In the genomic region with DNA sequence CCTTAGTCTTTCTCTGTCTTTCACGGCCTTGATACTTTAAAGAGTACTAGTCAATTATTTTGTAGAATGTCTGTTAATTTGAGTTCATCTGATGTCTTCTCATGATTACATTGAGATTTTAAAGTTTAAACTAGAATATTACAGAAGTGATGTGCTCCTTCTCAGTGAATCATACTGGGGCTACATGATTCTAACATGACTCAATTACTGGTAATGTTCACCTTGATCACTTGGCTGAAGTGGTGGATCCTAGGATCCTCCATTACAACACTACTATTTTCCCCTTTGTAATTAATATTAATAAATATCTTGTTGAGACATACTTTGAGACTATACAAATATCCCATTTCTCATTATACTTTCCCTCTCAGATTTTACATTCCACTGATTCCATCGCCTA, we compare ENCODE assay signal across 21 cellular contexts.
DNase-seq lines count a peak whose midpoint lies in the region; ATAC-seq and TF ChIP-seq lines count a peak whose summit lies in the region.
"Had no signal": no experiment of that assay in that cellular context is flagged by ENCODE, and none has a peak within 500 bp of the region (broad histone marks: within the 10 kb centered on the region; RNA-seq: fewer than 3 reads in every experiment).

No MANE protein-coding gene starts in this region.

- H3K36me3 ChIP-seq in SK-N-SH (replicated peaks in 1 of 2; ENCODE audit: control insufficient read depth in 1 of 2, insufficient read depth in 2 of 2, low read length in 1 of 2) (no peaks in the 10 kb centered on the region), right atrium auricular region (no peaks in the 10 kb centered on the region)
- H3K36me3 ChIP-seq: BLaER1 treated with 17β-estradiol and CSF1 and Interleukin-3, amounts not matched to agents 10 nM and 100 nM; Peyer's patch had no signal

- H3K27ac ChIP-seq in SK-N-SH (ENCODE audit: low read depth in 2 of 2, low read length in 1 of 2) (no peak overlapping the region), right atrium auricular region (no peak overlapping the region)
- H3K27ac ChIP-seq: 22Rv1; BLaER1 treated with 17β-estradiol and CSF1 and Interleukin-3, amounts not matched to agents 10 nM and 100 nM; Peyer's patch had no signal

- no peaks in the 10 kb centered on the region for H3F3A ChIP-seq in SK-N-SH (replicated peaks; ENCODE audit: insufficient read depth)

- CTCF ChIA-PET in SK-N-SH (lab: Yijun Ruan, JAX): interaction anchor here (1.3 to 4.6 kb wide), 2 partner anchors 12 to 31 kb away, joined by 3 to 31 read pairs; no protein-coding TSS in a partner anchor

- DNase-seq in SK-N-SH (no peak), NCI-H226 (peak; percentile 27), choroid plexus epithelial cell (ENCODE audit: low read depth) (peak; percentile 2), renal cortical epithelial cell (ENCODE audit: low read depth) (peak; percentile 33), right atrium auricular region (ENCODE audit: low spot score) (no peak), HuH-7.5 (ENCODE audit: low spot score) (no peak), C1 segment of cervical spinal cord (lab: John Stamatoyannopoulos, UW) (no peak)
- DNase-seq: GDM1, H9, NCI-H1092, NCI-H1436 treated with DMSO at 0.1 percent for 48 hours, NCI-H2029, NCI-H2171, NCI-H524 treated with DMSO at 0.1 percent for 48 hours, Peyer's patch, Right ventricle myocardium superior, SW 1271, T-helper 2 cell had no signal

- H3K9me2 ChIP-seq in SK-N-SH: no peaks in the 10 kb centered on the region

- no peak overlapping the region for H2AFZ ChIP-seq in SK-N-SH (ENCODE audit: low read depth)

- no peak for TF ChIP-seq EP300 in SK-N-SH (IDR thresholded peaks at IDR 0.05; ENCODE audit: borderline replicate concordance in 1 of 2, low read depth in 1 of 2, low read length in 1 of 2)

- 96% methylated on average over 2 of the region's 2 CpGs for WGBS in SK-N-SH (ENCODE audit: low lambda C conversion rate)

- no peak for ATAC-seq in SK-N-SH treated with all-trans-retinoic acid at 6 μM for 48 hours

- H3K27me3 ChIP-seq in SK-N-SH (ENCODE audit: insufficient read depth) (no peaks in the 10 kb centered on the region), right atrium auricular region (no peaks in the 10 kb centered on the region)
- H3K27me3 ChIP-seq: BLaER1 treated with 17β-estradiol and CSF1 and Interleukin-3, amounts not matched to agents 10 nM and 100 nM; Peyer's patch had no signal

- no peak overlapping the region for H3K4me2 ChIP-seq in SK-N-SH
- H3K4me2 ChIP-seq: BLaER1 treated with 17β-estradiol and CSF1 and Interleukin-3, amounts not matched to agents 10 nM and 100 nM had no signal

- no peak overlapping the region for H3K9ac ChIP-seq in SK-N-SH
- H3K9ac ChIP-seq: BLaER1 treated with 17β-estradiol and CSF1 and Interleukin-3, amounts not matched to agents 10 nM and 100 nM had no signal

- H3K4me1 ChIP-seq in SK-N-SH (ENCODE audit: control insufficient read depth in 1 of 2, insufficient read depth in 2 of 2, low read depth in 1 of 2, low read length in 1 of 2) (peaks cover 0 to 4% of the 10 kb centered on the region in 2 experiments; a peak in 2 of 4 replicates), right atrium auricular region (no peaks in the 10 kb centered on the region)
- H3K4me1 ChIP-seq: BLaER1 treated with 17β-estradiol and CSF1 and Interleukin-3, amounts not matched to agents 10 nM and 100 nM; Peyer's patch had no signal

- H3K9me3 ChIP-seq in SK-N-SH: no peaks in the 10 kb centered on the region
- H3K9me3 ChIP-seq in right atrium auricular region: no peaks in the 10 kb centered on the region
- H3K9me3 ChIP-seq: Peyer's patch had no signal

- no peak for TF ChIP-seq RAD21 in SK-N-SH (IDR thresholded peaks at IDR 0.05; ENCODE audit: low read length)

- H3K4me3 ChIP-seq in SK-N-SH (ENCODE audit: low read depth in 2 of 2, low read length in 1 of 2) (no peak overlapping the region), choroid plexus epithelial cell (ENCODE audit: low read depth, low read length) (no peak overlapping the region), right atrium auricular region (no peak overlapping the region)
- H3K4me3 ChIP-seq: BLaER1 treated with 17β-estradiol and CSF1 and Interleukin-3, amounts not matched to agents 10 nM and 100 nM; Peyer's patch had no signal

- POLR2A ChIA-PET in SK-N-SH (lab: Yijun Ruan, JAX): no interaction called here

- TF ChIP-seq CTCF in SK-N-SH (IDR thresholded peaks at IDR 0.05): no peak
- TF ChIP-seq CTCF in choroid plexus epithelial cell (conservative IDR thresholded peaks at IDR 0.05; ENCODE audit: low read depth, low read length): no peak
- no peak for TF ChIP-seq CTCF in right atrium auricular region (IDR thresholded peaks at IDR 0.05)

- H3K79me2 ChIP-seq in SK-N-SH (ENCODE audit: insufficient read depth): no peaks in the 10 kb centered on the region

- no peaks in the 10 kb centered on the region for H4K20me1 ChIP-seq in SK-N-SH (ENCODE audit: insufficient read depth)
- H4K20me1 ChIP-seq: BLaER1 treated with 17β-estradiol and CSF1 and Interleukin-3, amounts not matched to agents 10 nM and 100 nM had no signal

TF ChIP-seq in SK-N-SH, 30 proteins besides CTCF, POLR2A, EP300 and RAD21:
- 0 out of 2 replicates have a peak, but pooled peaks have one; percentile 4 for TF ChIP-seq FOSL2 (IDR thresholded peaks at IDR 0.05; ENCODE audit: borderline replicate concordance, low read depth)
- no peak for TF ChIP-seq CHD2 (IDR thresholded peaks at IDR 0.05; ENCODE audit: low read length, partially characterized antibody)
TF ChIP-seq in SK-N-SH: peak in this region for 1.

TF ChIP-seq in SK-N-SH treated with all-trans-retinoic acid at 6 μM for 48 hours, 23 proteins besides CTCF, POLR2A, EP300 and RAD21:
- TF ChIP-seq ZNF565 (CRISPR knock-in tag; conservative IDR thresholded peaks at IDR 0.05; ENCODE audit: low read depth) (no peak), OSR1 (CRISPR knock-in tag; IDR thresholded peaks at IDR 0.05) (no peak), BACH2 (CRISPR knock-in tag; IDR thresholded peaks at IDR 0.05; ENCODE audit: borderline replicate concordance) (no peak), ZNF70 (CRISPR knock-in tag; IDR thresholded peaks at IDR 0.05) (no peak), PPARA (CRISPR knock-in tag; IDR thresholded peaks at IDR 0.05; ENCODE audit: borderline replicate concordance) (no peak), ZFP30 (CRISPR knock-in tag; IDR thresholded peaks at IDR 0.05) (no peak), ZNF8 (CRISPR knock-in tag; IDR thresholded peaks at IDR 0.05) (no peak), ESRRG (CRISPR knock-in tag; IDR thresholded peaks at IDR 0.05) (no peak), TCF4 (CRISPR knock-in tag; IDR thresholded peaks at IDR 0.05; ENCODE audit: borderline replicate concordance) (no peak), CSDC2 (CRISPR knock-in tag; IDR thresholded peaks at IDR 0.05) (no peak), ARNTL (CRISPR knock-in tag; IDR thresholded peaks at IDR 0.05; ENCODE audit: borderline replicate concordance, low read depth) (no peak)
- TF ChIP-seq, protein P1, sequence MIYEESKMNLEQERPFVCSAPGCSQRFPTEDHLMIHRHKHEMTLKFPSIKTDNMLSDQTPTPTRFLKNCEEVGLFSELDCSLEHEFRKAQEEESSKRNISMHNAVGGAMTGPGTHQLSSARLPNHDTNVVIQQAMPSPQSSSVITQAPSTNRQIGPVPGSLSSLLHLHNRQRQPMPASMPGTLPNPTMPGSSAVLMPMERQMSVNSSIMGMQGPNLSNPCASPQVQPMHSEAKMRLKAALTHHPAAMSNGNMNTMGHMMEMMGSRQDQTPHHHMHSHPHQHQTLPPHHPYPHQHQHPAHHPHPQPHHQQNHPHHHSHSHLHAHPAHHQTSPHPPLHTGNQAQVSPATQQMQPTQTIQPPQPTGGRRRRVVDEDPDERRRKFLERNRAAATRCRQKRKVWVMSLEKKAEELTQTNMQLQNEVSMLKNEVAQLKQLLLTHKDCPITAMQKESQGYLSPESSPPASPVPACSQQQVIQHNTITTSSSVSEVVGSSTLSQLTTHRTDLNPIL (CRISPR knock-in tag; IDR thresholded peaks at IDR 0.05; ENCODE audit: low read depth): no peak

Comparison
In these comparisons a context has a peak if more than half of its experiments do, and no peak if none do; other contexts are left out.
1. DNase-seq: peak in NCI-H226 (single experiment), choroid plexus epithelial cell (single experiment) and renal cortical epithelial cell (single experiment); none in SK-N-SH (single experiment), right atrium auricular region (single experiment), HuH-7.5 (single experiment) and C1 segment of cervical spinal cord (0 of 14).